In the genomic region with DNA sequence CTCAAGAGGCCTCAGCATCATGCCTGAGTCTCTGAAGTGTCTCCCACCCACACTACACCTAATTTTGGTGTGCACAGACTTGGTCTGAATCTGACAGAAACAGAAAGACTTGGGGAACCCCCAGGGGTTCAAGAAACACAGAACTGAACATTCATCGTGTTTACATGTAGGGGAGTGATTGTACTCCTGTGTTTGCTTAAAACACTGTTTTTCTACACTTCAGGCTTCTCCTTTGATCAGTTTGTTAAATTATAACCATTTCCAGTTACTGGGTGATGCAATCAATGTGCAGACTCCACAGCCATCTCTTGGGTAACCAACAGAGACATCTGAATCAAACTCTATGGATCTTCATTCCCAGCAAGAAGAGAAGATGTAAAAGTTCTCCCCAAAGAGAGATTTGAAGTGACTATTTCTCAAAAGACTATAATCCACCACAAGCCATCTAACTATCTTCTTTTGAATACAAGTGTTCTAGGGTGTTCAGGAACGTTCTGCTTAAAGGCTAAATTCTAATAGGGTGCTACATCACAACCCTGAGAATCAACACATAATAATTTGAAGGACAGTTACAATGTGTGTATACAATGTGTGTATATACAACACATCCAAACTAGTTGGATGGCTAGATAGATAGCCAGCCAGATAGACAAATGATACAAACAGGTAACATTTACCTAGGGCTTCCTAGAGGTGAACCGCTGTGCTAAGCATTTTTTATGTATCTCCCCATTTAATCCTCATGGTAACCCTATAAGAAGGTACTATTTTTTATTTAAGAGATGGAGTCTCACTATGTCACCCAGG, we compare ENCODE assay signal across 1 cellular context.
TF ChIP-seq lines count a peak whose summit lies in the region.

No MANE protein-coding gene starts in this region.

TF ChIP-seq in HepG2, 621 proteins besides CTCF, POLR2A, EP300 and RAD21 (continued from another document and continues in another):
- TF ChIP-seq ATF7 (IDR thresholded peaks at IDR 0.05) (peak; percentile 81), ATF7 (CRISPR knock-in tag; IDR thresholded peaks at IDR 0.05) (no peak; the same call in 1 of the 2 replicates), KMT2A (CRISPR knock-in tag; IDR thresholded peaks at IDR 0.05) (no peak), ZNF879 (CRISPR knock-in tag; IDR thresholded peaks at IDR 0.05) (no peak), MIER3 (CRISPR knock-in tag; IDR thresholded peaks at IDR 0.05; ENCODE audit: borderline replicate concordance) (peak; percentile 91; the same call in 1 of the 2 replicates), ZFP1 (CRISPR knock-in tag; IDR thresholded peaks at IDR 0.05) (peak; percentile 85), MIXL1 (CRISPR knock-in tag; IDR thresholded peaks at IDR 0.05) (peak; percentile 97), MTA1 (CRISPR knock-in tag; IDR thresholded peaks at IDR 0.05; ENCODE audit: borderline replicate concordance) (no peak), DNMT3B (CRISPR knock-in tag; conservative IDR thresholded peaks at IDR 0.05) (0 out of 2 replicates have a peak, but pooled peaks have one; percentile 25), RORA (CRISPR knock-in tag; IDR thresholded peaks at IDR 0.05) (no peak), NR2F6 (IDR thresholded peaks at IDR 0.05) (peak; percentile 76), NR2F6 (CRISPR knock-in tag; IDR thresholded peaks at IDR 0.05) (peak; percentile 72), ZNF468 (CRISPR knock-in tag; IDR thresholded peaks at IDR 0.05) (no peak), ZEB1 (IDR thresholded peaks at IDR 0.05; ENCODE audit: insufficient replicate concordance, low read depth) (no peak), ONECUT2 (CRISPR knock-in tag; IDR thresholded peaks at IDR 0.05) (no peak), ZNF446 (CRISPR knock-in tag; IDR thresholded peaks at IDR 0.05) (no peak), ZNF432 (CRISPR knock-in tag; IDR thresholded peaks at IDR 0.05; ENCODE audit: borderline replicate concordance) (no peak), LCORL (IDR thresholded peaks at IDR 0.05) (no peak), LCORL (CRISPR knock-in tag; IDR thresholded peaks at IDR 0.05) (peak; percentile 47; the same call in 1 of the 2 replicates), HIVEP1 (CRISPR knock-in tag; IDR thresholded peaks at IDR 0.05) (no peak), ZSCAN29 (CRISPR knock-in tag; conservative IDR thresholded peaks at IDR 0.05) (peak; percentile 44; the same call in 1 of the 2 replicates), MAFF (IDR thresholded peaks at IDR 0.05; ENCODE audit: low read depth, low read length) (peak; percentile 83), TBL1XR1 (IDR thresholded peaks at IDR 0.05; ENCODE audit: borderline replicate concordance, low read length, partially characterized antibody) (peak; percentile 46), ZNF614 (CRISPR knock-in tag; IDR thresholded peaks at IDR 0.05; ENCODE audit: borderline replicate concordance) (no peak; the same call in 1 of the 2 replicates), ZNF841 (CRISPR knock-in tag; IDR thresholded peaks at IDR 0.05; ENCODE audit: borderline replicate concordance) (no peak), ZNF543 (CRISPR knock-in tag; IDR thresholded peaks at IDR 0.05) (no peak), SIX1 (CRISPR knock-in tag; IDR thresholded peaks at IDR 0.05; ENCODE audit: borderline replicate concordance) (peak; percentile 73; the same call in 1 of the 2 replicates), IKZF1 (IDR thresholded peaks at IDR 0.05) (no peak), SP1 (IDR thresholded peaks at IDR 0.05) (no peak), SP1 (CRISPR knock-in tag; IDR thresholded peaks at IDR 0.05) (no peak), ZNF724P (CRISPR knock-in tag; IDR thresholded peaks at IDR 0.05; ENCODE audit: borderline replicate concordance) (no peak)
- TF ChIP-seq, protein P1, sequence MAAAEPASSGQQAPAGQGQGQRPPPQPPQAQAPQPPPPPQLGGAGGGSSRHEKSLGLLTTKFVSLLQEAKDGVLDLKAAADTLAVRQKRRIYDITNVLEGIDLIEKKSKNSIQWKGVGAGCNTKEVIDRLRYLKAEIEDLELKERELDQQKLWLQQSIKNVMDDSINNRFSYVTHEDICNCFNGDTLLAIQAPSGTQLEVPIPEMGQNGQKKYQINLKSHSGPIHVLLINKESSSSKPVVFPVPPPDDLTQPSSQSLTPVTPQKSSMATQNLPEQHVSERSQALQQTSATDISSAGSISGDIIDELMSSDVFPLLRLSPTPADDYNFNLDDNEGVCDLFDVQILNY (CRISPR knock-in tag; conservative IDR thresholded peaks at IDR 0.05): no peak
- TF ChIP-seq, protein P2, sequence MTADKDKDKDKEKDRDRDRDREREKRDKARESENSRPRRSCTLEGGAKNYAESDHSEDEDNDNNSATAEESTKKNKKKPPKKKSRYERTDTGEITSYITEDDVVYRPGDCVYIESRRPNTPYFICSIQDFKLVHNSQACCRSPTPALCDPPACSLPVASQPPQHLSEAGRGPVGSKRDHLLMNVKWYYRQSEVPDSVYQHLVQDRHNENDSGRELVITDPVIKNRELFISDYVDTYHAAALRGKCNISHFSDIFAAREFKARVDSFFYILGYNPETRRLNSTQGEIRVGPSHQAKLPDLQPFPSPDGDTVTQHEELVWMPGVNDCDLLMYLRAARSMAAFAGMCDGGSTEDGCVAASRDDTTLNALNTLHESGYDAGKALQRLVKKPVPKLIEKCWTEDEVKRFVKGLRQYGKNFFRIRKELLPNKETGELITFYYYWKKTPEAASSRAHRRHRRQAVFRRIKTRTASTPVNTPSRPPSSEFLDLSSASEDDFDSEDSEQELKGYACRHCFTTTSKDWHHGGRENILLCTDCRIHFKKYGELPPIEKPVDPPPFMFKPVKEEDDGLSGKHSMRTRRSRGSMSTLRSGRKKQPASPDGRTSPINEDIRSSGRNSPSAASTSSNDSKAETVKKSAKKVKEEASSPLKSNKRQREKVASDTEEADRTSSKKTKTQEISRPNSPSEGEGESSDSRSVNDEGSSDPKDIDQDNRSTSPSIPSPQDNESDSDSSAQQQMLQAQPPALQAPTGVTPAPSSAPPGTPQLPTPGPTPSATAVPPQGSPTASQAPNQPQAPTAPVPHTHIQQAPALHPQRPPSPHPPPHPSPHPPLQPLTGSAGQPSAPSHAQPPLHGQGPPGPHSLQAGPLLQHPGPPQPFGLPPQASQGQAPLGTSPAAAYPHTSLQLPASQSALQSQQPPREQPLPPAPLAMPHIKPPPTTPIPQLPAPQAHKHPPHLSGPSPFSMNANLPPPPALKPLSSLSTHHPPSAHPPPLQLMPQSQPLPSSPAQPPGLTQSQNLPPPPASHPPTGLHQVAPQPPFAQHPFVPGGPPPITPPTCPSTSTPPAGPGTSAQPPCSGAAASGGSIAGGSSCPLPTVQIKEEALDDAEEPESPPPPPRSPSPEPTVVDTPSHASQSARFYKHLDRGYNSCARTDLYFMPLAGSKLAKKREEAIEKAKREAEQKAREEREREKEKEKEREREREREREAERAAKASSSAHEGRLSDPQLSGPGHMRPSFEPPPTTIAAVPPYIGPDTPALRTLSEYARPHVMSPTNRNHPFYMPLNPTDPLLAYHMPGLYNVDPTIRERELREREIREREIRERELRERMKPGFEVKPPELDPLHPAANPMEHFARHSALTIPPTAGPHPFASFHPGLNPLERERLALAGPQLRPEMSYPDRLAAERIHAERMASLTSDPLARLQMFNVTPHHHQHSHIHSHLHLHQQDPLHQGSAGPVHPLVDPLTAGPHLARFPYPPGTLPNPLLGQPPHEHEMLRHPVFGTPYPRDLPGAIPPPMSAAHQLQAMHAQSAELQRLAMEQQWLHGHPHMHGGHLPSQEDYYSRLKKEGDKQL (CRISPR knock-in tag; IDR thresholded peaks at IDR 0.05; ENCODE audit: low read depth): peak; percentile 86
- TF ChIP-seq, protein P3, sequence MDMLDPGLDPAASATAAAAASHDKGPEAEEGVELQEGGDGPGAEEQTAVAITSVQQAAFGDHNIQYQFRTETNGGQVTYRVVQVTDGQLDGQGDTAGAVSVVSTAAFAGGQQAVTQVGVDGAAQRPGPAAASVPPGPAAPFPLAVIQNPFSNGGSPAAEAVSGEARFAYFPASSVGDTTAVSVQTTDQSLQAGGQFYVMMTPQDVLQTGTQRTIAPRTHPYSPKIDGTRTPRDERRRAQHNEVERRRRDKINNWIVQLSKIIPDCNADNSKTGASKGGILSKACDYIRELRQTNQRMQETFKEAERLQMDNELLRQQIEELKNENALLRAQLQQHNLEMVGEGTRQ (IDR thresholded peaks at IDR 0.05; ENCODE audit: low read depth, low read length): no peak
- TF ChIP-seq, protein P3 (CRISPR knock-in tag; IDR thresholded peaks at IDR 0.05; ENCODE audit: borderline replicate concordance): no peak
- TF ChIP-seq, protein P4, sequence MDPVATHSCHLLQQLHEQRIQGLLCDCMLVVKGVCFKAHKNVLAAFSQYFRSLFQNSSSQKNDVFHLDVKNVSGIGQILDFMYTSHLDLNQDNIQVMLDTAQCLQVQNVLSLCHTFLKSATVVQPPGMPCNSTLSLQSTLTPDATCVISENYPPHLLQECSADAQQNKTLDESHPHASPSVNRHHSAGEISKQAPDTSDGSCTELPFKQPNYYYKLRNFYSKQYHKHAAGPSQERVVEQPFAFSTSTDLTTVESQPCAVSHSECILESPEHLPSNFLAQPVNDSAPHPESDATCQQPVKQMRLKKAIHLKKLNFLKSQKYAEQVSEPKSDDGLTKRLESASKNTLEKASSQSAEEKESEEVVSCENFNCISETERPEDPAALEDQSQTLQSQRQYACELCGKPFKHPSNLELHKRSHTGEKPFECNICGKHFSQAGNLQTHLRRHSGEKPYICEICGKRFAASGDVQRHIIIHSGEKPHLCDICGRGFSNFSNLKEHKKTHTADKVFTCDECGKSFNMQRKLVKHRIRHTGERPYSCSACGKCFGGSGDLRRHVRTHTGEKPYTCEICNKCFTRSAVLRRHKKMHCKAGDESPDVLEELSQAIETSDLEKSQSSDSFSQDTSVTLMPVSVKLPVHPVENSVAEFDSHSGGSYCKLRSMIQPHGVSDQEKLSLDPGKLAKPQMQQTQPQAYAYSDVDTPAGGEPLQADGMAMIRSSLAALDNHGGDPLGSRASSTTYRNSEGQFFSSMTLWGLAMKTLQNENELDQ (CRISPR knock-in tag; IDR thresholded peaks at IDR 0.05; ENCODE audit: borderline replicate concordance): no peak
- TF ChIP-seq, protein P5, sequence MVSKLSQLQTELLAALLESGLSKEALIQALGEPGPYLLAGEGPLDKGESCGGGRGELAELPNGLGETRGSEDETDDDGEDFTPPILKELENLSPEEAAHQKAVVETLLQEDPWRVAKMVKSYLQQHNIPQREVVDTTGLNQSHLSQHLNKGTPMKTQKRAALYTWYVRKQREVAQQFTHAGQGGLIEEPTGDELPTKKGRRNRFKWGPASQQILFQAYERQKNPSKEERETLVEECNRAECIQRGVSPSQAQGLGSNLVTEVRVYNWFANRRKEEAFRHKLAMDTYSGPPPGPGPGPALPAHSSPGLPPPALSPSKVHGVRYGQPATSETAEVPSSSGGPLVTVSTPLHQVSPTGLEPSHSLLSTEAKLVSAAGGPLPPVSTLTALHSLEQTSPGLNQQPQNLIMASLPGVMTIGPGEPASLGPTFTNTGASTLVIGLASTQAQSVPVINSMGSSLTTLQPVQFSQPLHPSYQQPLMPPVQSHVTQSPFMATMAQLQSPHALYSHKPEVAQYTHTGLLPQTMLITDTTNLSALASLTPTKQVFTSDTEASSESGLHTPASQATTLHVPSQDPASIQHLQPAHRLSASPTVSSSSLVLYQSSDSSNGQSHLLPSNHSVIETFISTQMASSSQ (IDR thresholded peaks at IDR 0.05; ENCODE audit: low read depth): peak; percentile 100
- TF ChIP-seq, protein P5 (CRISPR knock-in tag; IDR thresholded peaks at IDR 0.05; ENCODE audit: borderline replicate concordance): peak; percentile 100
- TF ChIP-seq, protein P6, sequence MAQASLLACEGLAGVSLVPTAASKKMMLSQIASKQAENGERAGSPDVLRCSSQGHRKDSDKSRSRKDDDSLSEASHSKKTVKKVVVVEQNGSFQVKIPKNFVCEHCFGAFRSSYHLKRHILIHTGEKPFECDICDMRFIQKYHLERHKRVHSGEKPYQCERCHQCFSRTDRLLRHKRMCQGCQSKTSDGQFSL (CRISPR knock-in tag; IDR thresholded peaks at IDR 0.05): no peak
- TF ChIP-seq, protein P7, sequence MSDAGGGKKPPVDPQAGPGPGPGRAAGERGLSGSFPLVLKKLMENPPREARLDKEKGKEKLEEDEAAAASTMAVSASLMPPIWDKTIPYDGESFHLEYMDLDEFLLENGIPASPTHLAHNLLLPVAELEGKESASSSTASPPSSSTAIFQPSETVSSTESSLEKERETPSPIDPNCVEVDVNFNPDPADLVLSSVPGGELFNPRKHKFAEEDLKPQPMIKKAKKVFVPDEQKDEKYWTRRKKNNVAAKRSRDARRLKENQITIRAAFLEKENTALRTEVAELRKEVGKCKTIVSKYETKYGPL (CRISPR knock-in tag; IDR thresholded peaks at IDR 0.05): no peak
- TF ChIP-seq, protein P8, sequence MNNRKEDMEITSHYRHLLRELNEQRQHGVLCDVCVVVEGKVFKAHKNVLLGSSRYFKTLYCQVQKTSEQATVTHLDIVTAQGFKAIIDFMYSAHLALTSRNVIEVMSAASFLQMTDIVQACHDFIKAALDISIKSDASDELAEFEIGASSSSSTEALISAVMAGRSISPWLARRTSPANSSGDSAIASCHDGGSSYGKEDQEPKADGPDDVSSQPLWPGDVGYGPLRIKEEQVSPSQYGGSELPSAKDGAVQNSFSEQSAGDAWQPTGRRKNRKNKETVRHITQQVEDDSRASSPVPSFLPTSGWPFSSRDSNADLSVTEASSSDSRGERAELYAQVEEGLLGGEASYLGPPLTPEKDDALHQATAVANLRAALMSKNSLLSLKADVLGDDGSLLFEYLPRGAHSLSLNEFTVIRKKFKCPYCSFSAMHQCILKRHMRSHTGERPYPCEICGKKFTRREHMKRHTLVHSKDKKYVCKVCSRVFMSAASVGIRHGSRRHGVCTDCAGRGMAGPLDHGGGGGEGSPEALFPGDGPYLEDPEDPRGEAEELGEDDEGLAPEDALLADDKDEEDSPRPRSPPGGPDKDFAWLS (CRISPR knock-in tag; IDR thresholded peaks at IDR 0.05; ENCODE audit: borderline replicate concordance): no peak
- TF ChIP-seq, protein P9, sequence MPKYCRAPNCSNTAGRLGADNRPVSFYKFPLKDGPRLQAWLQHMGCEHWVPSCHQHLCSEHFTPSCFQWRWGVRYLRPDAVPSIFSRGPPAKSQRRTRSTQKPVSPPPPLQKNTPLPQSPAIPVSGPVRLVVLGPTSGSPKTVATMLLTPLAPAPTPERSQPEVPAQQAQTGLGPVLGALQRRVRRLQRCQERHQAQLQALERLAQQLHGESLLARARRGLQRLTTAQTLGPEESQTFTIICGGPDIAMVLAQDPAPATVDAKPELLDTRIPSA (CRISPR knock-in tag; IDR thresholded peaks at IDR 0.05; ENCODE audit: borderline replicate concordance): no peak
